ENCODE assay signal across 8 cellular contexts in genomic region chr13:40664100-40665060, GRCh38. TPM values are rescaled to one million over a fixed set of nuclear protein-coding genes. Genes with fewer than 3 reads are reported as not detected.
DNase-seq lines count a peak whose midpoint lies in the region; ATAC-seq and TF ChIP-seq lines count a peak whose summit lies in the region.

No MANE protein-coding gene starts in this region.

- H2BK15ac ChIP-seq in mesenchymal stem cell (ENCODE audit: low read depth, poor library complexity, severe bottlenecking) = peak overlapping the region; percentile 80

- H2AK5ac ChIP-seq in mesenchymal stem cell (ENCODE audit: low read length, severe bottlenecking) = no peak overlapping the region

- H3K79me1 ChIP-seq in mesenchymal stem cell (replicated peaks; ENCODE audit: low read length, poor library complexity, severe bottlenecking) = peaks cover 9% of the 10 kb centered on the region

- peak overlapping the region; percentile 14 for H2BK5ac ChIP-seq in mesenchymal stem cell (ENCODE audit: low read depth, low read length, poor library complexity, severe bottlenecking)

- H3K27ac ChIP-seq in KMS-11 = peak overlapping the region; percentile 84
- H3K27ac ChIP-seq in ectodermal cell (ENCODE audit: insufficient read depth, low read depth, low read length, poor library complexity, severe bottlenecking) = no peak overlapping the region
- H3K27ac ChIP-seq in mesenchymal stem cell (ENCODE audit: low read length, poor library complexity, severe bottlenecking) = peak overlapping the region; percentile 60

- no peak overlapping the region for H4K91ac ChIP-seq in mesenchymal stem cell (ENCODE audit: low read length)

- WGBS in ectodermal cell, 2 experiments = 0 to 1% methylated on average over 87 of the region's 87 CpGs
- 3% methylated on average over 80 of the region's 87 CpGs for WGBS in mesenchymal stem cell

- H3K27ac Mint-ChIP-seq in activated CD4-positive, alpha-beta memory T cell treated with anti-CD3 and anti-CD28 coated beads, Interleukin-2, amount 10 ng/mL, durations not matched to agents 7 days and 5 days = peak overlapping the region; percentile 94

- H3K79me2 ChIP-seq in KMS-11 (ENCODE audit: insufficient read depth, low read depth) = peaks cover 56% of the 10 kb centered on the region

- H3K4me1 Mint-ChIP-seq in activated CD4-positive, alpha-beta memory T cell treated with anti-CD3 and anti-CD28 coated beads, Interleukin-2, amount 10 ng/mL, durations not matched to agents 7 days and 5 days = peaks cover 51% of the 10 kb centered on the region

- H3K23ac ChIP-seq in mesenchymal stem cell (ENCODE audit: low read length in 2 of 2) = peak overlapping the region in 1 of 2 experiments; percentile 85

- H3K14ac ChIP-seq in mesenchymal stem cell (ENCODE audit: low read length in 2 of 2) = no peak overlapping the region

- H3K18ac ChIP-seq in mesenchymal stem cell (ENCODE audit: low read depth in 1 of 2, low read length in 2 of 2) = peak overlapping the region; percentile 54 to 68

- H3K4ac ChIP-seq in mesenchymal stem cell (ENCODE audit: low read depth in 1 of 2, low read length in 2 of 2) = no peak overlapping the region

- peak overlapping the region; percentile 94 for H3K4me2 ChIP-seq in KMS-11
- H3K4me2 ChIP-seq in mesenchymal stem cell (ENCODE audit: low read length, poor library complexity, severe bottlenecking) = peak overlapping the region; percentile 97

- no peaks in the 10 kb centered on the region for H3K9me3 Mint-ChIP-seq in activated CD4-positive, alpha-beta memory T cell treated with anti-CD3 and anti-CD28 coated beads, Interleukin-2, amount 10 ng/mL, durations not matched to agents 7 days and 5 days

- H3K4me3 ChIP-seq in KMS-11 (IDR thresholded peaks at IDR 0.05; ENCODE audit: insufficient read depth, low read depth, low read length) = no peak overlapping the region
- peak overlapping the region; percentile 58 for H3K4me3 ChIP-seq in ectodermal cell (ENCODE audit: insufficient read depth, low read depth, low read length)
- H3K4me3 ChIP-seq in mesenchymal stem cell (ENCODE audit: insufficient read depth in 1 of 2, low read depth in 1 of 2, low read length in 2 of 2) = peak overlapping the region; percentile 87 to 93

- ATAC-seq in GM19452 (IDR thresholded peaks at IDR 0.05; ENCODE audit: unreplicated experiment) = peak; percentile 27

- H2BK12ac ChIP-seq in mesenchymal stem cell (ENCODE audit: low read length in 2 of 2) = peak overlapping the region in 1 of 2 experiments; percentile 47

- H3K9me3 ChIP-seq in ectodermal cell (ENCODE audit: control insufficient read depth, low read length) (no peaks in the 10 kb centered on the region), mesenchymal stem cell (ENCODE audit: control insufficient read depth, low read length) (no peaks in the 10 kb centered on the region)

- no peak for TF ChIP-seq CTCF in KMS-11 (conservative IDR thresholded peaks at IDR 0.05; ENCODE audit: low read depth, low read length)

- peak overlapping the region; percentile 72 for H4K8ac ChIP-seq in mesenchymal stem cell (ENCODE audit: low read length)

- H3K4me3 Mint-ChIP-seq in activated CD4-positive, alpha-beta memory T cell treated with anti-CD3 and anti-CD28 coated beads, Interleukin-2, amount 10 ng/mL, durations not matched to agents 7 days and 5 days = peak overlapping the region; percentile 89

- CTCF ChIA-PET in activated CD4-positive, alpha-beta memory T cell treated with anti-CD3 and anti-CD28 coated beads, Interleukin-2, amount 10 ng/mL, durations not matched to agents 7 days and 5 days (lab: Charles Lee) = interaction anchor here (0.8 to 3.3 kb wide), 8 partner anchors 11 to 475 kb away, joined by 3 to 12 read pairs (median 4); no protein-coding TSS in a partner anchor

- POLR2A ChIA-PET in activated CD4-positive, alpha-beta memory T cell treated with anti-CD3 and anti-CD28 coated beads, Interleukin-2, amount 10 ng/mL, durations not matched to agents 7 days and 5 days (lab: Charles Lee) = interaction anchor here (0.6 to 5.2 kb wide), 44 partner anchors 9 to 1626 kb away, joined by 3 to 140 read pairs (median 6); partner anchors contain the start of genes NHLRC3 and PROSER1

- H2AFZ ChIP-seq in KMS-11 (ENCODE audit: low read depth) (peak overlapping the region; percentile 54), mesenchymal stem cell (ENCODE audit: low read depth, low read length) (peak overlapping the region; percentile 86)

- H4K20me1 ChIP-seq in KMS-11 (ENCODE audit: insufficient read depth) = no peaks in the 10 kb centered on the region

- H3K4me1 ChIP-seq in KMS-11 (ENCODE audit: low read depth, poor library complexity, severe bottlenecking) = peaks cover 42% of the 10 kb centered on the region
- H3K4me1 ChIP-seq in ectodermal cell (ENCODE audit: control insufficient read depth, insufficient read depth, low read length) = no peaks in the 10 kb centered on the region
- H3K4me1 ChIP-seq in mesenchymal stem cell (ENCODE audit: control insufficient read depth, insufficient read depth, low read depth, low read length) = peaks cover 11% of the 10 kb centered on the region

- H2BK120ac ChIP-seq in mesenchymal stem cell (ENCODE audit: low read depth, low read length) = peak overlapping the region; percentile 49

- no peaks in the 10 kb centered on the region for H3K27me3 Mint-ChIP-seq in activated CD4-positive, alpha-beta memory T cell treated with anti-CD3 and anti-CD28 coated beads, Interleukin-2, amount 10 ng/mL, durations not matched to agents 7 days and 5 days

- DNase-seq in AG20443 (ENCODE audit: low spot score) (peak; percentile 65), mesenchymal stem cell (peak; percentile 46), inferior parietal cortex (ENCODE audit: extremely low spot score) (no peak)
- DNase-seq in activated CD4-positive, alpha-beta memory T cell treated with anti-CD3 and anti-CD28 coated beads, Interleukin-2, amount 10 ng/mL, durations not matched to agents 7 days and 5 days = peak; percentile 83
- peak; percentile 55 for DNase-seq in stimulated activated CD8-positive, alpha-beta memory T cell treated with anti-CD3 and anti-CD28 coated beads, Interleukin-12 subunit alpha, Interleukin-12 subunit beta, amount 100 ng/mL, for 4 hours (ENCODE audit: low read depth)

- H3K27me3 ChIP-seq in KMS-11 (ENCODE audit: insufficient read depth, low read depth) = no peaks in the 10 kb centered on the region
- H3K27me3 ChIP-seq in ectodermal cell (ENCODE audit: control insufficient read depth, insufficient read depth, low read length, poor library complexity, severe bottlenecking) = peaks cover 45% of the 10 kb centered on the region
- no peaks in the 10 kb centered on the region for H3K27me3 ChIP-seq in mesenchymal stem cell (ENCODE audit: control insufficient read depth in 1 of 2, insufficient read depth in 1 of 2, low read length in 2 of 2)

- H3K36me3 ChIP-seq in KMS-11 (ENCODE audit: insufficient read depth) (no peaks in the 10 kb centered on the region), ectodermal cell (ENCODE audit: control insufficient read depth, insufficient read depth, low read length) (no peaks in the 10 kb centered on the region), mesenchymal stem cell (ENCODE audit: control insufficient read depth in 1 of 2, insufficient read depth in 2 of 2, low read depth in 1 of 2, low read length in 2 of 2) (no peaks in the 10 kb centered on the region)

- H3K9ac ChIP-seq in KMS-11 (peak overlapping the region; percentile 67), mesenchymal stem cell (ENCODE audit: low read length) (peak overlapping the region; percentile 90)

- peaks cover 28% of the 10 kb centered on the region for H3K36me3 Mint-ChIP-seq in activated CD4-positive, alpha-beta memory T cell treated with anti-CD3 and anti-CD28 coated beads, Interleukin-2, amount 10 ng/mL, durations not matched to agents 7 days and 5 days (ENCODE audit: low read depth)

RNA-seq across cellular contexts. Expression of gene FOXO1, which starts 2.1 kb away (rescaled TPM):
- 10 to 100 TPM; 31.6 to 32.2 TPM for total RNA-seq in activated CD4-positive, alpha-beta memory T cell treated with anti-CD3 and anti-CD28 coated beads, Interleukin-2, amount 10 ng/mL, durations not matched to agents 7 days and 5 days
- 4.0 TPM for polyA plus RNA-seq in ectodermal cell (2013, experiment 1 of 4)
- polyA plus RNA-seq in ectodermal cell (2013, experiment 2 of 4) = 4.0 TPM
- polyA plus RNA-seq in ectodermal cell (2013, experiment 3 of 4) = 5.2 TPM
- 5.2 TPM for polyA plus RNA-seq in ectodermal cell (2013, experiment 4 of 4)
- 1.2 TPM for polyA plus RNA-seq in mesenchymal stem cell (2013, experiment 1 of 2)
- 1.1 TPM for polyA plus RNA-seq in mesenchymal stem cell (2013, experiment 2 of 2)
